In genomic region chr1:179190861-179191260, GRCh38 we compare ENCODE assay signal across 12 cellular contexts. TPM values are rescaled to one million over a fixed set of nuclear protein-coding genes. Genes with fewer than 3 reads are reported as not detected.
A peak's percentile ranks its signal among the peaks of the same experiment; 100 is the strongest.
DNase-seq lines count a peak whose midpoint lies in the region; ATAC-seq, FAIRE-seq and TF ChIP-seq lines count a peak whose summit lies in the region.
"Had no signal": no experiment of that assay in that cellular context is flagged by ENCODE, and none has a peak within 500 bp of the region (broad histone marks: within the 10 kb centered on the region; RNA-seq: fewer than 3 reads in every experiment).

No MANE protein-coding gene starts in this region.

- intact Hi-C loops in sciatic nerve (cut with DNase I): loop anchor here (10.0 kb wide), 1 partner anchor 66 kb away; no protein-coding TSS in a partner anchor

- peak overlapping the region; percentile 23 for H3K4me3 Mint-ChIP-seq in T-helper 2 cell treated with Interferon-gamma antibody and Interleukin-4, amounts not matched to agents 5 μg/mL and 100 μg/mL, for 36 hours

- no peaks in the 10 kb centered on the region for H3K9me3 Mint-ChIP-seq in T-helper 2 cell treated with Interferon-gamma antibody and Interleukin-4, amounts not matched to agents 5 μg/mL and 100 μg/mL, for 36 hours

- H3K36me3 Mint-ChIP-seq in T-helper 2 cell treated with Interferon-gamma antibody and Interleukin-4, amounts not matched to agents 5 μg/mL and 100 μg/mL, for 36 hours (ENCODE audit: low read depth): no peaks in the 10 kb centered on the region

- no peak for TF ChIP-seq CTCF in fibroblast of villous mesenchyme (IDR thresholded peaks at IDR 0.05; ENCODE audit: insufficient read depth, low read depth, low read length)
- TF ChIP-seq CTCF in foreskin keratinocyte (conservative IDR thresholded peaks at IDR 0.05): no peak

- H3K4me1 ChIP-seq in foreskin keratinocyte: no peaks in the 10 kb centered on the region

- ATAC-seq in sciatic nerve: peak; percentile 79
- no peak for ATAC-seq in foreskin keratinocyte
- no peak for ATAC-seq in GM19455 (IDR thresholded peaks at IDR 0.05; ENCODE audit: unreplicated experiment)
- ATAC-seq in GM19395 (IDR thresholded peaks at IDR 0.05; ENCODE audit: unreplicated experiment): no peak

- H3K27ac ChIP-seq in foreskin keratinocyte: no peak overlapping the region
- H3K27ac ChIP-seq: SJCRH30 had no signal

- DNase-seq in GM19239 (ENCODE audit: insufficient read length, low spot score): no peak
- no peak for DNase-seq in T-helper 2 cell treated with Interferon-gamma antibody and Interleukin-4, amounts not matched to agents 5 μg/mL and 100 μg/mL, for 36 hours (ENCODE audit: low spot score)
- DNase-seq in fibroblast of villous mesenchyme (ENCODE audit: low read depth): peak; percentile 17
- DNase-seq in sciatic nerve (ENCODE audit: low spot score): no peak
- DNase-seq in foreskin keratinocyte: no peak
- no peak for DNase-seq in stimulated activated CD4-positive, alpha-beta T cell treated with anti-CD3 and anti-CD28 coated beads, Interleukin-12 subunit alpha, Interleukin-12 subunit beta, amount 100 ng/mL, for 4 hours
- DNase-seq: activated CD4-positive, alpha-beta T cell treated with anti-CD3 and anti-CD28 coated beads for 1 hour; activated naive CD4-positive, alpha-beta T cell treated with anti-CD3 and anti-CD28 coated beads, Interleukin-2, amount 50 U/mL, for 16 hours; COR-L47; SJCRH30 had no signal

- no peak overlapping the region for H3K27ac Mint-ChIP-seq in T-helper 2 cell treated with Interferon-gamma antibody and Interleukin-4, amounts not matched to agents 5 μg/mL and 100 μg/mL, for 36 hours

- no peaks in the 10 kb centered on the region for H3K27me3 ChIP-seq in foreskin keratinocyte
- H3K27me3 ChIP-seq: SJCRH30 had no signal

- H3K27me3 Mint-ChIP-seq in T-helper 2 cell treated with Interferon-gamma antibody and Interleukin-4, amounts not matched to agents 5 μg/mL and 100 μg/mL, for 36 hours (ENCODE audit: low read depth): no peaks in the 10 kb centered on the region

- H3K4me3 ChIP-seq in fibroblast of villous mesenchyme (ENCODE audit: low read depth, low read length): no peak overlapping the region
- H3K4me3 ChIP-seq: SJCRH30 had no signal

- H3K4me1 Mint-ChIP-seq in T-helper 2 cell treated with Interferon-gamma antibody and Interleukin-4, amounts not matched to agents 5 μg/mL and 100 μg/mL, for 36 hours (ENCODE audit: low read depth): peaks cover 6% of the 10 kb centered on the region

- FAIRE-seq in GM19239 (lab: Jason Lieb, UNC): peak; percentile 64

RNA-seq across cellular contexts. Expression of gene ABL2, which starts 38.6 kb away (rescaled TPM):
- total RNA-seq in fibroblast of villous mesenchyme: 60.9 and 66.9 TPM in 2 replicates
- total RNA-seq in sciatic nerve: 59.4 TPM
- 42.2 and 47.3 TPM in 2 replicates for total RNA-seq in foreskin keratinocyte
- polyA plus RNA-seq in foreskin keratinocyte: 4.5 TPM in 2 replicates
